Comparison of ENCODE assay signal across 1 cellular context in genomic region chr2:54740333-54740732, GRCh38.
TF ChIP-seq lines count a peak whose summit lies in the region.

No MANE protein-coding gene starts in this region.

TF ChIP-seq in HepG2, 621 proteins besides CTCF, POLR2A, EP300 and RAD21 (continued from another document):
- TF ChIP-seq ZNF142 (CRISPR knock-in tag; IDR thresholded peaks at IDR 0.05) (no peak), ZNF362 (CRISPR knock-in tag; IDR thresholded peaks at IDR 0.05; ENCODE audit: borderline replicate concordance) (peak; percentile 26; the same call in 1 of the 2 replicates), ZNF124 (CRISPR knock-in tag; IDR thresholded peaks at IDR 0.05) (0 out of 2 replicates have a peak, but pooled peaks have one; percentile 35), TFE3 (CRISPR knock-in tag; IDR thresholded peaks at IDR 0.05) (0 out of 2 replicates have a peak, but pooled peaks have one; percentile 11), ZNF782 (CRISPR knock-in tag; IDR thresholded peaks at IDR 0.05; ENCODE audit: borderline replicate concordance) (no peak), MXD1 (CRISPR knock-in tag; IDR thresholded peaks at IDR 0.05) (no peak), REXO4 (CRISPR knock-in tag; IDR thresholded peaks at IDR 0.05; ENCODE audit: borderline replicate concordance) (no peak), ARID5B (CRISPR knock-in tag; IDR thresholded peaks at IDR 0.05) (peak; percentile 51), PAXIP1 (CRISPR knock-in tag; conservative IDR thresholded peaks at IDR 0.05) (peak; percentile 33; the same call in 1 of the 2 replicates), CEBPG (CRISPR knock-in tag; IDR thresholded peaks at IDR 0.05) (peak; percentile 58), SAP130 (CRISPR knock-in tag; IDR thresholded peaks at IDR 0.05; ENCODE audit: low read depth) (peak; percentile 40; the same call in 1 of the 2 replicates), SRSF9 (IDR thresholded peaks at IDR 0.05; ENCODE audit: borderline replicate concordance, insufficient read depth, low read depth, low read length, poor library complexity, severe bottlenecking) (no peak), TCF7 (IDR thresholded peaks at IDR 0.05; ENCODE audit: low read depth) (peak; percentile 23; the same call in 1 of the 2 replicates), FOXA1 (IDR thresholded peaks at IDR 0.05) (no peak), FOXA1 (CRISPR knock-in tag; IDR thresholded peaks at IDR 0.05) (no peak), RXRB (CRISPR knock-in tag; IDR thresholded peaks at IDR 0.05; ENCODE audit: borderline replicate concordance) (0 out of 2 replicates have a peak, but pooled peaks have one; percentile 20), HOMEZ (CRISPR knock-in tag; IDR thresholded peaks at IDR 0.05; ENCODE audit: low read depth) (peak; percentile 76; the same call in 1 of the 2 replicates), ZSCAN30 (CRISPR knock-in tag; IDR thresholded peaks at IDR 0.05) (no peak), ZGPAT (CRISPR knock-in tag; IDR thresholded peaks at IDR 0.05) (no peak), ZNF709 (CRISPR knock-in tag; IDR thresholded peaks at IDR 0.05) (no peak), GATAD2A (CRISPR knock-in tag; IDR thresholded peaks at IDR 0.05) (peak; percentile 38; the same call in 1 of the 2 replicates), ZNF33B (CRISPR knock-in tag; IDR thresholded peaks at IDR 0.05) (no peak), HNF4A (CRISPR knock-in tag; IDR thresholded peaks at IDR 0.05) (peak; percentile 71), FOXJ3 (CRISPR knock-in tag; IDR thresholded peaks at IDR 0.05; ENCODE audit: borderline replicate concordance) (peak; percentile 46; the same call in 1 of the 2 replicates), SOX6 (IDR thresholded peaks at IDR 0.05) (no peak), SOX6 (CRISPR knock-in tag; IDR thresholded peaks at IDR 0.05) (peak; percentile 32; the same call in 1 of the 2 replicates), CEBPB (IDR thresholded peaks at IDR 0.05; ENCODE audit: borderline replicate concordance, low read depth, low read length) (peak; percentile 58; the same call in 1 of the 2 replicates), ZNF576 (CRISPR knock-in tag; IDR thresholded peaks at IDR 0.05) (no peak), ZNF839 (CRISPR knock-in tag; IDR thresholded peaks at IDR 0.05; ENCODE audit: borderline replicate concordance) (no peak), CREM (IDR thresholded peaks at IDR 0.05) (peak; percentile 14; the same call in 1 of the 2 replicates), CREM (CRISPR knock-in tag; IDR thresholded peaks at IDR 0.05) (no peak), NCOR1 (IDR thresholded peaks at IDR 0.05; ENCODE audit: borderline replicate concordance, low read length) (peak; percentile 75; the same call in 1 of the 2 replicates), HNF4G (IDR thresholded peaks at IDR 0.05; ENCODE audit: borderline replicate concordance, low read depth, low read length) (peak; percentile 77), HNF4G (CRISPR knock-in tag; IDR thresholded peaks at IDR 0.05; ENCODE audit: borderline replicate concordance, low read depth) (no peak), HNRNPH1 (optimal IDR thresholded peaks at IDR 0.05; ENCODE audit: low read depth, low read length) (no peak)
